1 cellular context compared by ENCODE assay signal in genomic region chr3:134126153-134126552, GRCh38.
TF ChIP-seq lines count a peak whose summit lies in the region.

No MANE protein-coding gene starts in this region.

TF ChIP-seq in WTC11, 78 proteins besides CTCF, POLR2A, EP300 and RAD21 (continued from another document):
- no peak for TF ChIP-seq CDX4 (CRISPR knock-in tag; IDR thresholded peaks at IDR 0.05; ENCODE audit: borderline replicate concordance)
- no peak for TF ChIP-seq JUN (CRISPR knock-in tag; IDR thresholded peaks at IDR 0.05)
- no peak for TF ChIP-seq TEAD4 (CRISPR knock-in tag; IDR thresholded peaks at IDR 0.05)
- TF ChIP-seq NFATC4 (CRISPR knock-in tag; IDR thresholded peaks at IDR 0.05), result no peak
- TF ChIP-seq NR1H2 (CRISPR knock-in tag; IDR thresholded peaks at IDR 0.05), result no peak
- no peak for TF ChIP-seq GTF2I (CRISPR knock-in tag; conservative IDR thresholded peaks at IDR 0.05)
- TF ChIP-seq EMX1 (CRISPR knock-in tag; IDR thresholded peaks at IDR 0.05), result no peak
- no peak for TF ChIP-seq OVOL2 (CRISPR knock-in tag; IDR thresholded peaks at IDR 0.05; ENCODE audit: borderline replicate concordance)
- no peak for TF ChIP-seq TP53 (CRISPR knock-in tag; IDR thresholded peaks at IDR 0.05)
- TF ChIP-seq HMGXB4 (CRISPR knock-in tag; IDR thresholded peaks at IDR 0.05), result no peak
